In genomic region chr4:76251448-76252270, GRCh38 we compare ENCODE assay signal across 8 cellular contexts. TPM values are rescaled to one million over a fixed set of nuclear protein-coding genes. Genes with fewer than 3 reads are reported as not detected.
DNase-seq lines count a peak whose midpoint lies in the region; ATAC-seq and TF ChIP-seq lines count a peak whose summit lies in the region.

Gene FAM47E (plus strand): TSS chr4:76251721. CDS start chr4:76251747, 26 bp downstream.

- H3K9me2 ChIP-seq in hepatocyte (replicated peaks; ENCODE audit: insufficient read depth): no peaks in the 10 kb centered on the region

- in situ Hi-C loops in astrocyte of the cerebellum (cut with HindIII; ENCODE audit: low sequenced_read_pairs): no loop called here

- ATAC-seq in GM21360 (IDR thresholded peaks at IDR 0.05; ENCODE audit: unreplicated experiment): no peak
- ATAC-seq in HG02884 (IDR thresholded peaks at IDR 0.05; ENCODE audit: unreplicated experiment): no peak

- H3K4me3 ChIP-seq in astrocyte of the cerebellum (ENCODE audit: low read depth, low read length) (peak within 1 kb of the TSS; percentile 51), hepatocyte (peak within 1 kb of the TSS; percentile 47)

- H3K9me3 ChIP-seq in hepatocyte (ENCODE audit: low read depth): no peaks in the 10 kb centered on the region

- peak within 1 kb of the TSS; percentile 52 for H3K27ac ChIP-seq in hepatocyte

- no peaks in the 10 kb centered on the region for H3K36me3 ChIP-seq in hepatocyte (replicated peaks; ENCODE audit: insufficient read depth, low read depth)

- H3K4me1 ChIP-seq in hepatocyte (ENCODE audit: insufficient read depth): peaks cover 4% of the 10 kb centered on the region

- H3K79me2 ChIP-seq in hepatocyte: no peaks in the 10 kb centered on the region

- DNase-seq in ELR (ENCODE audit: low read depth): peak; percentile 46
- DNase-seq in LHCN-M2 (ENCODE audit: low read depth): peak; percentile 43
- DNase-seq in SK-N-DZ (ENCODE audit: low spot score): peak; percentile 41
- no peak for DNase-seq in astrocyte of the cerebellum (ENCODE audit: low read depth)
- peak; percentile 90 for DNase-seq in hepatocyte (ENCODE audit: low spot score)
- peak; percentile 52 to 96 (median 74) for DNase-seq in posterior cingulate gyrus

- H2AFZ ChIP-seq in hepatocyte: peak within 1 kb of the TSS; percentile 43

- WGBS in hepatocyte (ENCODE audit: low lambda C conversion rate, missing lambda C conversion rate): 10% methylated on average over 52 of the region's 67 CpGs

- TF ChIP-seq CTCF in astrocyte of the cerebellum (IDR thresholded peaks at IDR 0.05; ENCODE audit: low read depth, low read length, missing control alignments) (peak; percentile 55), hepatocyte (IDR thresholded peaks at IDR 0.05; ENCODE audit: poor library complexity) (peak; percentile 55)

- intact Hi-C loops in posterior cingulate gyrus (cut with DNase I): loop anchor here (5.0 kb wide), 1 partner anchor 74 kb away; no protein-coding TSS in a partner anchor

- H4K20me1 ChIP-seq in hepatocyte (ENCODE audit: insufficient read depth, poor library complexity, severe bottlenecking): no peaks in the 10 kb centered on the region

- peak within 1 kb of the TSS; percentile 85 for H3K4me2 ChIP-seq in hepatocyte

- H3K27me3 ChIP-seq in hepatocyte: peaks cover 4% of the 10 kb centered on the region

RNA-seq across cellular contexts. Expression of gene FAM47E, which starts in this region (rescaled TPM):
- total RNA-seq in LHCN-M2 (2014; rRNA removed): 0.11 and 0.19 TPM in 2 replicates
- 0.17 TPM for polyA plus RNA-seq in LHCN-M2 (2012)
- polyA plus RNA-seq in SK-N-DZ (2014; cell fraction: cytosol; rRNA removed): 0.43 TPM in 1 of 2 replicates, not detected in the other
- 0.02 and 0.49 TPM in 2 replicates for polyA plus RNA-seq in SK-N-DZ (2014; cell fraction: nucleus; rRNA removed)
- 5.9 and 9.3 TPM in 2 replicates for total RNA-seq in hepatocyte
- 8.9 and 11.1 TPM in 2 replicates for polyA plus RNA-seq in hepatocyte

Comparison
In these comparisons a context has a peak if more than half of its experiments do, and no peak if none do; other contexts are left out.
1. Peak in DNase-seq in LHCN-M2; RNA of the gene not detected or under 1 TPM.